In the genomic region with DNA sequence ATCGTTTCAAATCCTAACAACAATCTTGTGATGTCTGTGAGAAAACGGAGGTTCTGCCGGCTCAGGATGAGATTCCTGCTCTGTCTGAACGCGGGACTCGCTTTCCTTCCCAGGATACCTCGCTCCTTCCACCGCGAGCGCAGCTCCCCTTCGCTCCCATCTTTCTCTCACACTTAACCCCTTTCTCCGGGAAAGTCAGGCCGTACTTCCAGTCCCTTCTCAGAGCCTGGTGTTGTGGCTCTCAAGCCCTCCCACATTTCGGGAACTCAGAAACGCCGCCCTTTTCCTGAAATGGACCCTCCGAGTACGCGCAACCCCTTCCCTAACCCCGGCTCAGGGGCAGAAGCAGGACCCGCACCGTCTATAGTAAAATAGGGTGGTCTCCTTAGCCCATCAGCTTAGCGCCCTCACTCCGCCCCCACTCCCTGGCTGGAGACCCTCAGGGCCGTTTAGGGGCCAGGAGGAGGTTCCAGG, we compare ENCODE assay signal across 8 cellular contexts. TPM values are rescaled to one million over a fixed set of nuclear protein-coding genes. Genes with fewer than 3 reads are reported as not detected.
A peak's percentile ranks its signal among the peaks of the same experiment; 100 is the strongest.
DNase-seq lines count a peak whose midpoint lies in the region; ATAC-seq and TF ChIP-seq lines count a peak whose summit lies in the region.

No MANE protein-coding gene starts in this region.

- TF ChIP-seq POLR2A in ovary (IDR thresholded peaks at IDR 0.05), result peak; percentile 60

- DNase-seq in AG04450 (ENCODE audit: low read depth, low spot score), result no peak
- peak; percentile 69 for DNase-seq in LHCN-M2 (ENCODE audit: low read depth)
- no peak for DNase-seq in activated CD8-positive, alpha-beta T cell treated with anti-CD3 and anti-CD28 coated beads for 36 hours
- no peak for DNase-seq in glutamatergic neuron
- DNase-seq in ovary, result no peak
- no peak for DNase-seq in T-helper 9 cell

- intact Hi-C loops in activated CD8-positive, alpha-beta T cell treated with anti-CD3 and anti-CD28 coated beads for 36 hours (cut with micrococcal nuclease), result no loop called here
- intact Hi-C loops in ovary (cut with DNase I), result no loop called here

- H3K9me3 Mint-ChIP-seq in activated CD8-positive, alpha-beta T cell treated with anti-CD3 and anti-CD28 coated beads for 36 hours, result no peaks in the 10 kb centered on the region
- H3K9me3 Mint-ChIP-seq in glutamatergic neuron (ENCODE audit: unreplicated experiment), result peaks cover 11% of the 10 kb centered on the region

- H3K27me3 Mint-ChIP-seq in activated CD8-positive, alpha-beta T cell treated with anti-CD3 and anti-CD28 coated beads for 36 hours, result no peaks in the 10 kb centered on the region
- peaks cover 12% of the 10 kb centered on the region for H3K27me3 Mint-ChIP-seq in glutamatergic neuron (ENCODE audit: unreplicated experiment)

- H3K27ac Mint-ChIP-seq in activated CD8-positive, alpha-beta T cell treated with anti-CD3 and anti-CD28 coated beads for 36 hours, result peak overlapping the region; percentile 98
- H3K27ac Mint-ChIP-seq in glutamatergic neuron (ENCODE audit: unreplicated experiment), result peak overlapping the region; percentile 99

- CTCF ChIA-PET in AG04450 (lab: Charles Lee), result interaction anchor here (1.1 to 2.5 kb wide), 3 partner anchors 24 to 29 kb away, joined by 3 to 14 read pairs (median 3); no protein-coding TSS in a partner anchor
- CTCF ChIA-PET in activated CD8-positive, alpha-beta T cell treated with anti-CD3 and anti-CD28 coated beads for 36 hours (lab: Charles Lee), result interaction anchor here (0.7 to 7.5 kb wide), 7 partner anchors 15 to 48 kb away, joined by 3 to 41 read pairs (median 6); a partner anchor contains a TSS

- H3K4me1 ChIP-seq in ovary (ENCODE audit: insufficient read depth), result peaks cover 14% of the 10 kb centered on the region

- TF ChIP-seq EP300 in ovary (IDR thresholded peaks at IDR 0.05), result no peak

- peaks cover 34% of the 10 kb centered on the region for H3K4me1 Mint-ChIP-seq in activated CD8-positive, alpha-beta T cell treated with anti-CD3 and anti-CD28 coated beads for 36 hours (ENCODE audit: low read depth)
- H3K4me1 Mint-ChIP-seq in glutamatergic neuron (ENCODE audit: low read depth, unreplicated experiment), result peaks cover 23% of the 10 kb centered on the region

- no peaks in the 10 kb centered on the region for H3K36me3 ChIP-seq in ovary

- TF ChIP-seq CTCF in AG04450 (IDR thresholded peaks at IDR 0.05; ENCODE audit: low read depth, low read length) (no peak), GM12875 (IDR thresholded peaks at IDR 0.05; ENCODE audit: borderline replicate concordance, insufficient read depth, low read depth, low read length) (no peak), glutamatergic neuron (IDR thresholded peaks at IDR 0.05; ENCODE audit: partially characterized antibody, unreplicated experiment) (no peak), ovary (IDR thresholded peaks at IDR 0.05) (peak in 1 of 3 donors; percentile 28)
- no peak for TF ChIP-seq CTCF in activated CD8-positive, alpha-beta T cell treated with anti-CD3 and anti-CD28 coated beads for 36 hours (IDR thresholded peaks at IDR 0.05)

- H3K27ac ChIP-seq in AG04450 (ENCODE audit: low read depth, low read length) (peak overlapping the region; percentile 94), ovary (peak overlapping the region; percentile 82 to 99)

- H3K4me3 Mint-ChIP-seq in activated CD8-positive, alpha-beta T cell treated with anti-CD3 and anti-CD28 coated beads for 36 hours, result peak overlapping the region; percentile 93
- H3K4me3 Mint-ChIP-seq in glutamatergic neuron (ENCODE audit: unreplicated experiment), result peak overlapping the region; percentile 94

- POLR2A ChIA-PET in AG04450 (lab: Yijun Ruan, JAX), result interaction anchor here (0.6 to 2.1 kb wide), 10 partner anchors 12 to 222 kb away, joined by 3 to 13 read pairs (median 3); no protein-coding TSS in a partner anchor
- POLR2A ChIA-PET in activated CD8-positive, alpha-beta T cell treated with anti-CD3 and anti-CD28 coated beads for 36 hours (lab: Charles Lee), result interaction anchor here (0.6 to 7.4 kb wide), 15 partner anchors 11 to 335 kb away, joined by 3 to 50 read pairs (median 3); a partner anchor contains a TSS

- peak overlapping the region; percentile 96 for H3K4me3 ChIP-seq in AG04450 (ENCODE audit: low read depth, low read length)
- H3K4me3 ChIP-seq in GM12875 (ENCODE audit: low read depth, low read length), result peak overlapping the region; percentile 81
- peak overlapping the region; percentile 54 for H3K4me3 ChIP-seq in ovary

- WGBS in ovary, 3 donors, result 0 to 1% (median 0%) methylated on average over 22 to 25 of the region's 25 CpGs

- no peaks in the 10 kb centered on the region for H3K27me3 ChIP-seq in AG04450 (ENCODE audit: control insufficient read depth, insufficient read depth, low read length)
- no peaks in the 10 kb centered on the region for H3K27me3 ChIP-seq in ovary

- peaks cover 23% of the 10 kb centered on the region for H3K36me3 Mint-ChIP-seq in activated CD8-positive, alpha-beta T cell treated with anti-CD3 and anti-CD28 coated beads for 36 hours (ENCODE audit: low read depth)
- H3K36me3 Mint-ChIP-seq in glutamatergic neuron (ENCODE audit: unreplicated experiment), result peaks cover 5% of the 10 kb centered on the region

- no peaks in the 10 kb centered on the region for H3K9me3 ChIP-seq in AG04450 (ENCODE audit: control insufficient read depth, insufficient read depth, low read length)
- no peaks in the 10 kb centered on the region for H3K9me3 ChIP-seq in ovary

- peak; percentile 15 for ATAC-seq in activated CD8-positive, alpha-beta T cell treated with anti-CD3 and anti-CD28 coated beads for 36 hours
- ATAC-seq in HG02678 (IDR thresholded peaks at IDR 0.05; ENCODE audit: unreplicated experiment), result no peak

RNA-seq across cellular contexts. Expression of a gene that starts 0.4 kb away (rescaled TPM):
- polyA plus RNA-seq in AG04450 (2011; rRNA removed) (46.5 and 55.1 TPM in 2 replicates), ovary (10 to 100 TPM; 15.8 to 32.9 TPM)
- polyA minus RNA-seq in AG04450 (2011; rRNA and poly(A)+ RNA removed), result 167 and 205 TPM in 2 replicates
- total RNA-seq in LHCN-M2 (2014; rRNA removed) (28.0 and 32.2 TPM in 2 replicates), glutamatergic neuron (ENCODE audit: unreplicated experiment) (69.6 TPM), ovary (10 to 100 TPM; 30.3 to 83.2 (median 55.9) TPM)
- polyA plus RNA-seq in LHCN-M2 (2012), result 8.9 TPM
- 10 to 100 TPM; 37.1 to 44.4 TPM for total RNA-seq in activated CD8-positive, alpha-beta T cell treated with anti-CD3 and anti-CD28 coated beads for 36 hours

RNA-seq across cellular contexts. Expression of a gene that starts 47.6 kb away (rescaled TPM):
- polyA plus RNA-seq in AG04450 (2011; rRNA removed) (13.0 and 16.0 TPM in 2 replicates), ovary (10 to 100 TPM; 10.9 to 13.9 TPM)
- 32.4 and 32.8 TPM in 2 replicates for polyA minus RNA-seq in AG04450 (2011; rRNA and poly(A)+ RNA removed)
- total RNA-seq in LHCN-M2 (2014; rRNA removed) (34.9 and 40.9 TPM in 2 replicates), glutamatergic neuron (ENCODE audit: unreplicated experiment) (26.1 TPM), ovary (10 to 100 TPM in 5 of 7 donors, 1 to 10 TPM in 2; 6.3 to 21.8 (median 12.0) TPM)
- polyA plus RNA-seq in LHCN-M2 (2012), result 28.8 TPM
- total RNA-seq in activated CD8-positive, alpha-beta T cell treated with anti-CD3 and anti-CD28 coated beads for 36 hours, result 10 to 100 TPM; 43.1 to 47.2 TPM
